In the genomic region with DNA sequence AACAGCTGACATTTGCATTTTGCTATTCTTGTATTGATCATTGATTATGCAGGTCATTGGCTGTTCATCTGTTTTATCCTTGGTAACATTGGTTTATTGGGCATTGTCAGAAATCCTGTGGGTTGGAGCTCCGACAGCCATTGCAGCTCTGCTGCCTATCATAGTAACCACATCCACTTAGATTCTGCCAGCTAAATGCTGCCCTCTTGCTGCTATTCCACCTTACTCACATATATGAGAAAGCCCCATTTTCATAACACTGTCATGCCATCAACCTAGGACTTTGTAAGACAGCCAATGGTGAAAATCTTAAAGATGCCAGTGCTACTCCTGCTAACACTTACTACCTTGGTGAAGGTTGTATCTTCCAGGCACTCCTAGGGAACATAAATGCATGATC, we compare ENCODE assay signal across 8 cellular contexts.
DNase-seq lines count a peak whose midpoint lies in the region; ATAC-seq, FAIRE-seq and TF ChIP-seq lines count a peak whose summit lies in the region.

No MANE protein-coding gene starts in this region.

- TF ChIP-seq CTCF in RWPE1 (conservative IDR thresholded peaks at IDR 0.05; ENCODE audit: low read depth): no peak
- peak; percentile 23 for TF ChIP-seq CTCF in kidney (IDR thresholded peaks at IDR 0.05; ENCODE audit: borderline replicate concordance, extremely low read depth, insufficient read depth)
- no peak for TF ChIP-seq CTCF in psoas muscle (IDR thresholded peaks at IDR 0.05)

- FAIRE-seq in GM19239 (lab: Jason Lieb, UNC) (peak; percentile 31), kidney (lab: Jason Lieb, UNC) (no peak)

- intact Hi-C loops in kidney (cut with DNase I): no loop called here
- intact Hi-C loops in psoas muscle (cut with DNase I): no loop called here

- H3K4me1 ChIP-seq in kidney (ENCODE audit: control insufficient read depth in 1 of 2, insufficient read depth in 1 of 2, low read depth in 1 of 2, low read length in 2 of 2): no peaks in the 10 kb centered on the region
- no peaks in the 10 kb centered on the region for H3K4me1 ChIP-seq in psoas muscle

- H3K27me3 ChIP-seq in psoas muscle (ENCODE audit: insufficient read depth in 3 of 3, low read length in 2 of 3): no peaks in the 10 kb centered on the region

- POLR2A ChIA-PET in RWPE1 (lab: Yijun Ruan, JAX; ENCODE audit: low non-redundant PET): no interaction called here

- H3K4me3 ChIP-seq in kidney (ENCODE audit: low read length in 2 of 2) (no peak overlapping the region), psoas muscle (no peak overlapping the region)

- CTCF ChIA-PET in RWPE1 (lab: Yijun Ruan, JAX): interaction anchor here (0.6 to 1.2 kb wide), 5 partner anchors 23 to 181 kb away, joined by 3 to 4 read pairs (median 3); no protein-coding TSS in a partner anchor

- ATAC-seq in psoas muscle: no peak

- no peak overlapping the region for H3K9ac ChIP-seq in kidney (ENCODE audit: low read length in 2 of 2)

- H3K9me3 ChIP-seq in kidney (ENCODE audit: control insufficient read depth in 1 of 2, low read length in 2 of 2) (no peaks in the 10 kb centered on the region), psoas muscle (no peaks in the 10 kb centered on the region)

- H3K36me3 ChIP-seq in kidney (ENCODE audit: control insufficient read depth in 1 of 2, insufficient read depth in 2 of 2, low read length in 2 of 2): no peaks in the 10 kb centered on the region
- no peaks in the 10 kb centered on the region for H3K36me3 ChIP-seq in psoas muscle (ENCODE audit: insufficient read depth in 1 of 2, low read depth in 1 of 2)

- DNase-seq in COLO829 (ENCODE audit: low spot score) (peak; percentile 60), GM19239 (ENCODE audit: insufficient read length, low spot score) (no peak), RWPE1 (ENCODE audit: low spot score) (peak; percentile 14), kidney (no peak), pons (ENCODE audit: low spot score) (no peak), putamen (ENCODE audit: low spot score) (no peak), psoas muscle (no peak), activated gamma-delta T cell treated with Interleukin-2 at 50 U/mL for 16 hours (no peak)

- WGBS in psoas muscle, 3 donors: 32 to 70% (median 44%) methylated on average over 1 of the region's 1 CpG

- no peak overlapping the region for H3K27ac ChIP-seq in RWPE1
- H3K27ac ChIP-seq in kidney (ENCODE audit: low read depth in 2 of 2, low read length in 2 of 2): no peak overlapping the region
- no peak overlapping the region for H3K27ac ChIP-seq in psoas muscle

Comparison
In these comparisons a context has a peak if more than half of its experiments do, and no peak if none do; other contexts are left out.
1. DNase-seq: peak in COLO829 (single experiment) and RWPE1 (single experiment); none in GM19239 (single experiment), kidney (single experiment), pons (single experiment), putamen (single experiment), psoas muscle (0 of 2) and activated gamma-delta T cell treated with Interleukin-2 at 50 U/mL for 16 hours (single experiment).